19 cellular contexts compared by ENCODE assay signal in genomic region chr10:69813632-69814031, GRCh38. TPM values are rescaled to one million over a fixed set of nuclear protein-coding genes. Genes with fewer than 3 reads are reported as not detected.
"Had no signal": no experiment of that assay in that cellular context is flagged by ENCODE, and none has a peak within 500 bp of the region (broad histone marks: within the 10 kb centered on the region; RNA-seq: fewer than 3 reads in every experiment).

No MANE protein-coding gene starts in this region.

- H3K27ac ChIP-seq: gastrocnemius medialis, heart right ventricle, ovary, right atrium auricular region, sigmoid colon, skin epidermis, thoracic aorta, transverse colon had no signal

- ATAC-seq: esophagus mucosa; gastrocnemius medialis; heart right ventricle; mucosa of descending colon; naive thymus-derived CD8-positive, alpha-beta T cell; stimulated activated naive B cell treated with anti-CD40 and anti-IgM and Interleukin-4, amounts not matched to agents 10 μg/mL and 1 μg/mL and 100 μg/mL, for 72 hours; stimulated activated naive CD8-positive, alpha-beta T cell treated with anti-CD3 and anti-CD28 coated beads, Interleukin-15, amount 100 ng/mL, for 72 hours had no signal

- H3K4me3 Mint-ChIP-seq: naive thymus-derived CD8-positive, alpha-beta T cell; stimulated activated naive B cell treated with anti-CD40 and anti-IgM and Interleukin-4, amounts not matched to agents 10 μg/mL and 1 μg/mL and 100 μg/mL, for 72 hours; stimulated activated naive CD8-positive, alpha-beta T cell treated with anti-CD3 and anti-CD28 coated beads, Interleukin-15, amount 100 ng/mL, for 72 hours had no signal

- H3K9me3 ChIP-seq: gastrocnemius medialis, mucosa of descending colon, ovary, right atrium auricular region, sigmoid colon, thoracic aorta, transverse colon had no signal

- H3K27me3 ChIP-seq: gastrocnemius medialis, heart right ventricle, ovary, right atrium auricular region, sigmoid colon, transverse colon had no signal

- H3K4me1 ChIP-seq: right atrium auricular region, sigmoid colon, transverse colon had no signal

- H3K4me3 ChIP-seq: gastrocnemius medialis, heart right ventricle, mucosa of descending colon, ovary, right atrium auricular region, sigmoid colon, skin epidermis, thoracic aorta, transverse colon had no signal

- DNase-seq: effector memory CD4-positive, alpha-beta T cell; gastrocnemius medialis; heart right ventricle; hypothalamus; kidney glomerular epithelial cell; mucosa of descending colon; naive thymus-derived CD8-positive, alpha-beta T cell; nucleus accumbens; ovary; sigmoid colon; stimulated activated CD4-positive, alpha-beta T cell treated with anti-CD3 and anti-CD28 coated beads, Interleukin-2, amount 100 ng/mL, for 24 hours; stimulated activated CD4-positive, alpha-beta T cell treated with anti-CD3 and anti-CD28 coated beads, Interleukin-4, amount 100 ng/mL, for 4 hours; stimulated activated naive B cell treated with anti-CD40 and anti-IgM and Interleukin-4, amounts not matched to agents 10 μg/mL and 1 μg/mL and 100 μg/mL, for 72 hours; stimulated activated naive CD8-positive, alpha-beta T cell treated with anti-CD3 and anti-CD28 coated beads, Interleukin-15, amount 100 ng/mL, for 72 hours; transverse colon had no signal

- H3K36me3 Mint-ChIP-seq: naive thymus-derived CD8-positive, alpha-beta T cell; stimulated activated naive B cell treated with anti-CD40 and anti-IgM and Interleukin-4, amounts not matched to agents 10 μg/mL and 1 μg/mL and 100 μg/mL, for 72 hours had no signal

- H3K27ac Mint-ChIP-seq: naive thymus-derived CD8-positive, alpha-beta T cell; stimulated activated naive B cell treated with anti-CD40 and anti-IgM and Interleukin-4, amounts not matched to agents 10 μg/mL and 1 μg/mL and 100 μg/mL, for 72 hours; stimulated activated naive CD8-positive, alpha-beta T cell treated with anti-CD3 and anti-CD28 coated beads, Interleukin-15, amount 100 ng/mL, for 72 hours had no signal

RNA-seq across cellular contexts. Expression of gene COL13A1, which starts 11.9 kb away (rescaled TPM):
- total RNA-seq: naive thymus-derived CD8-positive, alpha-beta T cell had no signal
- polyA plus RNA-seq: naive thymus-derived CD8-positive, alpha-beta T cell had no signal
